ENCODE assay signal across 27 cellular contexts in the genomic region with DNA sequence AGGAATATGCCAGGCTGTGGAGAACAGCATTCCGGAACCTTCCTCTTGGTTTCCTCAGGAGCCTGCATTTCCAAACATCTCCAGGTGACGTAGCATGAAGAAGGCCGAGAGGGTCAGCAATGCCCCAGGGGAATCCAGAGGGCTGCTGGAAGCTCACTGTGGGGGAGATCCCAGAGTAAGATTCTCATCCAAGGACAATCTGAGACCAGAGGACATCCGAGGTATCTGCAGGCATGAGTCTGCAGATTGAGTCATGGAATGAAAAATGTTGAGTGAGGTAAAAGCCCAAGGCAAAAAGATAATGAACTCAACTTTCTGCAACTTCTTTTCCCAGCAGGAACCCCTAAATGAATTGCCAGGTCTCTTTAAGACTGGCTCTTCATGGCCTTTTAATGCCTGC.
DNase-seq lines count a peak whose midpoint lies in the region; FAIRE-seq and TF ChIP-seq lines count a peak whose summit lies in the region.
"Had no signal": no experiment of that assay in that cellular context is flagged by ENCODE, and none has a peak within 500 bp of the region (broad histone marks: within the 10 kb centered on the region; RNA-seq: fewer than 3 reads in every experiment).

No MANE protein-coding gene starts in this region.

- no peak overlapping the region for H3K23ac ChIP-seq in mesenchymal stem cell (ENCODE audit: low read length in 2 of 2)

- H3K27ac ChIP-seq in brain microvascular endothelial cell (no peak overlapping the region), mesenchymal stem cell (ENCODE audit: low read length, poor library complexity, severe bottlenecking) (no peak overlapping the region), ovary (no peak overlapping the region)
- H3K27ac ChIP-seq: transverse colon had no signal

- H3K4me3 ChIP-seq in brain microvascular endothelial cell (ENCODE audit: low read depth, low read length) (no peak overlapping the region), mesenchymal stem cell (ENCODE audit: insufficient read depth in 1 of 2, low read depth in 1 of 2, low read length in 2 of 2) (no peak overlapping the region), ovary (no peak overlapping the region)
- H3K4me3 ChIP-seq: GM12878, mucosa of descending colon, transverse colon had no signal

- H2AK5ac ChIP-seq in mesenchymal stem cell (ENCODE audit: low read length, severe bottlenecking) = no peak overlapping the region

- peak; percentile 16 for FAIRE-seq in HTR-8/SVneo (lab: Jason Lieb, UNC)
- FAIRE-seq: GM12878, kidney had no signal

- H3K27me3 ChIP-seq in brain microvascular endothelial cell (replicated peaks) = no peaks in the 10 kb centered on the region
- no peaks in the 10 kb centered on the region for H3K27me3 ChIP-seq in mesenchymal stem cell (ENCODE audit: control insufficient read depth in 1 of 2, insufficient read depth in 1 of 2, low read length in 2 of 2)
- no peaks in the 10 kb centered on the region for H3K27me3 ChIP-seq in ovary
- H3K27me3 ChIP-seq: transverse colon had no signal

- H3K9me3 ChIP-seq in mesenchymal stem cell (ENCODE audit: control insufficient read depth, low read length) (no peaks in the 10 kb centered on the region), ovary (no peaks in the 10 kb centered on the region)
- H3K9me3 ChIP-seq: Caco-2, mucosa of descending colon, SK-N-SH, transverse colon had no signal

- H3K79me1 ChIP-seq in mesenchymal stem cell (replicated peaks; ENCODE audit: low read length, poor library complexity, severe bottlenecking) = no peaks in the 10 kb centered on the region

- H3K18ac ChIP-seq in mesenchymal stem cell (ENCODE audit: low read depth in 1 of 2, low read length in 2 of 2) = peak overlapping the region in 1 of 2 experiments; percentile 19

- H3K4me2 ChIP-seq in mesenchymal stem cell (ENCODE audit: low read length, poor library complexity, severe bottlenecking) = no peak overlapping the region
- H3K4me2 ChIP-seq: SK-N-SH had no signal

- no peak overlapping the region for H3K4ac ChIP-seq in mesenchymal stem cell (ENCODE audit: low read depth in 1 of 2, low read length in 2 of 2)

- in situ Hi-C loops in brain microvascular endothelial cell (cut with HindIII; ENCODE audit: low pct_ligation_motif_present, low sequenced_read_pairs) = no loop called here

- TF ChIP-seq POLR2A in ovary (IDR thresholded peaks at IDR 0.05) = no peak

- H2AFZ ChIP-seq in mesenchymal stem cell (ENCODE audit: low read depth, low read length) = no peak overlapping the region

- no peaks in the 10 kb centered on the region for H3K36me3 ChIP-seq in brain microvascular endothelial cell (replicated peaks)
- H3K36me3 ChIP-seq in mesenchymal stem cell (ENCODE audit: control insufficient read depth in 1 of 2, insufficient read depth in 2 of 2, low read depth in 1 of 2, low read length in 2 of 2) = no peaks in the 10 kb centered on the region
- H3K36me3 ChIP-seq in ovary = no peaks in the 10 kb centered on the region
- H3K36me3 ChIP-seq: transverse colon had no signal

- no peak overlapping the region for H4K91ac ChIP-seq in mesenchymal stem cell (ENCODE audit: low read length)

- DNase-seq in Daoy (ENCODE audit: low read depth) (peak; percentile 5), HTR-8/SVneo (ENCODE audit: insufficient read length, low spot score) (peak; percentile 38), brain microvascular endothelial cell (peak; percentile 4), mesenchymal stem cell (peak; percentile 54), NCI-H2029 treated with DMSO at 0.1 percent for 48 hours (lab: John Stamatoyannopoulos, UW) (no peak), HUDEP-2 (lab: John Stamatoyannopoulos, UW; ENCODE audit: unreplicated experiment in 76 of 76) (no peak), ovary (no peak), activated gamma-delta T cell (lab: John Stamatoyannopoulos, UW) (no peak)
- DNase-seq: activated CD4-positive, alpha-beta memory T cell treated with anti-CD3 and anti-CD28 coated beads for 36 hours; activated CD4-positive, CD25-positive, alpha-beta regulatory T cell treated with anti-CD3 and anti-CD28 coated beads, Interleukin-2, amount 50 U/mL, for 72 hours; activated CD8-positive, alpha-beta memory T cell treated with anti-CD3 and anti-CD28 coated beads, Interleukin-2, amount 50 U/mL, for 48 hours; anterior cingulate cortex; C1 segment of cervical spinal cord; Caco-2; cortex of kidney; DMS79; effector memory CD8-positive, alpha-beta T cell; GOT3; kidney; mucosa of descending colon; NCI-H1105; NCI-H1930; NCI-H345; nephron progenitor cell; SK-N-SH; transverse colon had no signal

- H2BK12ac ChIP-seq in mesenchymal stem cell (ENCODE audit: low read length in 2 of 2) = no peak overlapping the region

- H3K14ac ChIP-seq in mesenchymal stem cell (ENCODE audit: low read length in 2 of 2) = no peak overlapping the region

- no peak overlapping the region for H2BK5ac ChIP-seq in mesenchymal stem cell (ENCODE audit: low read depth, low read length, poor library complexity, severe bottlenecking)

- H3K9ac ChIP-seq in mesenchymal stem cell (ENCODE audit: low read length) = no peak overlapping the region
- H3K9ac ChIP-seq: SK-N-SH had no signal

- no peak overlapping the region for H4K8ac ChIP-seq in mesenchymal stem cell (ENCODE audit: low read length)

- H2BK120ac ChIP-seq in mesenchymal stem cell (ENCODE audit: low read depth, low read length) = no peak overlapping the region

- intact Hi-C loops in ovary (cut with DNase I) = no loop called here

- no peak overlapping the region for H2BK15ac ChIP-seq in mesenchymal stem cell (ENCODE audit: low read depth, poor library complexity, severe bottlenecking)

- H3K4me1 ChIP-seq in mesenchymal stem cell (ENCODE audit: control insufficient read depth, insufficient read depth, low read depth, low read length) (peaks cover 1% of the 10 kb centered on the region), ovary (ENCODE audit: insufficient read depth) (peaks cover 5% of the 10 kb centered on the region)
- H3K4me1 ChIP-seq: Caco-2 had no signal

- WGBS in mesenchymal stem cell = 76% methylated on average over 4 of the region's 4 CpGs
- WGBS in ovary, 3 donors = 64 to 74% (median 74%) methylated on average over 4 of the region's 4 CpGs

- TF ChIP-seq EP300 in ovary (IDR thresholded peaks at IDR 0.05) = no peak

- no peak for TF ChIP-seq CTCF in brain microvascular endothelial cell (IDR thresholded peaks at IDR 0.05; ENCODE audit: low read depth, low read length, missing control alignments)
- no peak for TF ChIP-seq CTCF in ovary (IDR thresholded peaks at IDR 0.05)

Comparison
In these comparisons a context has a peak if more than half of its experiments do, and no peak if none do; other contexts are left out.
1. DNase-seq: peak in Daoy (single experiment), HTR-8/SVneo (single experiment), brain microvascular endothelial cell (single experiment) and mesenchymal stem cell (single experiment); none in NCI-H2029 treated with DMSO at 0.1 percent for 48 hours (single experiment), HUDEP-2 (0 of 76), ovary (0 of 5) and activated gamma-delta T cell (single experiment).